ENCODE assay signal across 24 cellular contexts in genomic region chr4:176479745-176480144, GRCh38.
DNase-seq lines count a peak whose midpoint lies in the region; ATAC-seq and TF ChIP-seq lines count a peak whose summit lies in the region.
"Had no signal": no experiment of that assay in that cellular context is flagged by ENCODE, and none has a peak within 500 bp of the region (broad histone marks: within the 10 kb centered on the region; RNA-seq: fewer than 3 reads in every experiment).

No MANE protein-coding gene starts in this region.

- no peaks in the 10 kb centered on the region for H3K36me3 Mint-ChIP-seq in activated T-helper 17 cell treated with anti-CD3 and anti-CD28 coated beads, Interleukin-2, amount 50 U/mL, for 72 hours (ENCODE audit: low read depth)
- H3K36me3 Mint-ChIP-seq in Calu3 (ENCODE audit: insufficient read depth, unreplicated experiment), result no peaks in the 10 kb centered on the region
- H3K36me3 Mint-ChIP-seq: naive B cell had no signal

- CTCF ChIA-PET in Calu3 (lab: Charles Lee), result no interaction called here

- no peaks in the 10 kb centered on the region for H3K27me3 ChIP-seq in MG63
- H3K27me3 ChIP-seq: dorsolateral prefrontal cortex, uterus had no signal

- no peak overlapping the region for H3K4me3 ChIP-seq in MG63
- H3K4me3 ChIP-seq: dorsolateral prefrontal cortex, PC-9, uterus had no signal

- peak overlapping the region; percentile 60 for H3K27ac Mint-ChIP-seq in activated T-helper 17 cell treated with anti-CD3 and anti-CD28 coated beads, Interleukin-2, amount 50 U/mL, for 72 hours
- H3K27ac Mint-ChIP-seq in Calu3 (ENCODE audit: unreplicated experiment), result no peak overlapping the region
- H3K27ac Mint-ChIP-seq: naive B cell, T-helper 17 cell had no signal

- TF ChIP-seq CTCF in Calu3 (IDR thresholded peaks at IDR 0.05; ENCODE audit: unreplicated experiment), result no peak

- no peak for DNase-seq in MG63
- no peak for DNase-seq in Calu3
- no peak for DNase-seq in NCI-H345 treated with DMSO at 0.1 percent for 48 hours (lab: John Stamatoyannopoulos, UW; ENCODE audit: unreplicated experiment)
- DNase-seq: activated effector memory CD4-positive, alpha-beta T cell treated with anti-CD3 and anti-CD28 coated beads, Interleukin-2, amount 50 U/mL, for 16 hours; amygdala; DND-41; dorsolateral prefrontal cortex; foreskin melanocyte; kidney; mammary epithelial cell; naive B cell; NCI-H1048; NCI-H2107; NCI-H69; PC-9; stimulated activated CD4-positive, alpha-beta T cell treated with anti-CD3 and anti-CD28 coated beads, Interleukin-4, amount 100 ng/mL, for 1 hour; T-helper 17 cell; uterus; WERI-Rb-1 had no signal

- intact Hi-C loops in Calu3 (cut with micrococcal nuclease; ENCODE audit: unreplicated experiment), result no loop called here

- H3K4me1 Mint-ChIP-seq in activated T-helper 17 cell treated with anti-CD3 and anti-CD28 coated beads, Interleukin-2, amount 50 U/mL, for 72 hours, result no peaks in the 10 kb centered on the region
- H3K4me1 Mint-ChIP-seq in Calu3 (ENCODE audit: low read depth, unreplicated experiment), result no peaks in the 10 kb centered on the region
- H3K4me1 Mint-ChIP-seq: naive B cell, T-helper 17 cell had no signal

- H3K36me3 ChIP-seq in MG63, result no peaks in the 10 kb centered on the region
- H3K36me3 ChIP-seq: uterus, WERI-Rb-1 had no signal

- peaks cover 11% of the 10 kb centered on the region for H3K9me3 Mint-ChIP-seq in activated T-helper 17 cell treated with anti-CD3 and anti-CD28 coated beads, Interleukin-2, amount 50 U/mL, for 72 hours
- H3K9me3 Mint-ChIP-seq in Calu3 (ENCODE audit: low read depth, unreplicated experiment), result no peaks in the 10 kb centered on the region

- H3K9me3 ChIP-seq in MG63, result no peaks in the 10 kb centered on the region
- H3K9me3 ChIP-seq: uterus had no signal

- BruUV-seq in Calu3 (replicated peaks; lab: Mats Ljungman, UMichigan), result no TSS peak

- H3K27me3 Mint-ChIP-seq in activated T-helper 17 cell treated with anti-CD3 and anti-CD28 coated beads, Interleukin-2, amount 50 U/mL, for 72 hours, result no peaks in the 10 kb centered on the region
- no peaks in the 10 kb centered on the region for H3K27me3 Mint-ChIP-seq in Calu3 (ENCODE audit: unreplicated experiment)
- H3K27me3 Mint-ChIP-seq: naive B cell, T-helper 17 cell had no signal

- H3K4me3 Mint-ChIP-seq in activated T-helper 17 cell treated with anti-CD3 and anti-CD28 coated beads, Interleukin-2, amount 50 U/mL, for 72 hours, result no peak overlapping the region
- H3K4me3 Mint-ChIP-seq in Calu3 (ENCODE audit: low read depth, unreplicated experiment), result no peak overlapping the region
- H3K4me3 Mint-ChIP-seq: naive B cell, T-helper 17 cell had no signal

- ATAC-seq in GM18520 (IDR thresholded peaks at IDR 0.05; ENCODE audit: unreplicated experiment) (peak; percentile 53), GM21390 (IDR thresholded peaks at IDR 0.05; ENCODE audit: unreplicated experiment) (peak; percentile 34), HG02885 (IDR thresholded peaks at IDR 0.05; ENCODE audit: poor library complexity, unreplicated experiment) (peak; percentile 48)
- ATAC-seq in activated T-helper 17 cell treated with anti-CD3 and anti-CD28 coated beads, Interleukin-2, amount 50 U/mL, for 72 hours (replicated peaks), result peak; percentile 37
- ATAC-seq in activated CD4-positive, CD25-positive, alpha-beta regulatory T cell treated with anti-CD3 and anti-CD28 coated beads, Interleukin-2, amount 50 U/mL, for 24 hours, result no peak
- ATAC-seq: T-helper 17 cell had no signal

Comparison
In these comparisons a context has a peak if more than half of its experiments do, and no peak if none do; other contexts are left out.
1. ATAC-seq: peak in GM18520 (single experiment), GM21390 (single experiment), HG02885 (single experiment) and activated T-helper 17 cell treated with anti-CD3 and anti-CD28 coated beads, Interleukin-2, amount 50 U/mL, for 72 hours (single experiment); none in activated CD4-positive, CD25-positive, alpha-beta regulatory T cell treated with anti-CD3 and anti-CD28 coated beads, Interleukin-2, amount 50 U/mL, for 24 hours (0 of 2).